24 cellular contexts compared by ENCODE assay signal in the genomic region with DNA sequence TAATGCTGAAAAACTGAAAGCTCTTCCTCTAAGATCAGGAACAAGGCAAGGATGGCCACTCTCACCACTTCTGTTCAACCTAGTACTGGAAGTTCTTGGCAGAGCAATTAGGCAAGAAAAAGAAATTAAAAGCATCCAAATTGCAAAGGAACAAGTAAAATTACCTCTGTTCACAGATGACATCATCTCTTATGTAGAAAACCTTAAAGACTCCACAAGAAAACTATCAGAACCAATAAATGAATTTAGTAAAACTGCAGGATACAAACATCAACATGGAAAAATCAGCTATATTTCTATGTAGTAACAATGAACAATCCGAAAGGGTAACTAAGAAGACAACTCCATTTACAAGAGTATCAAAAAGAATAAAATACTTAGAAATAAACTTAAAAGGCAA.
"Had no signal": no experiment of that assay in that cellular context is flagged by ENCODE, and none has a peak within 500 bp of the region (broad histone marks: within the 10 kb centered on the region; RNA-seq: fewer than 3 reads in every experiment).

No MANE protein-coding gene starts in this region.

- H3K27me3 ChIP-seq: MG63, SJSA1 had no signal

- H3K4me1 ChIP-seq: SJSA1 had no signal

- H3K4me3 ChIP-seq: MG63, SJSA1, SK-N-MC had no signal

- H3K9me3 ChIP-seq: MG63, SJSA1 had no signal

- H3K36me3 ChIP-seq: MG63, SJSA1 had no signal

- FAIRE-seq: HTR-8/SVneo, RCC 7860 had no signal

- H3K27ac ChIP-seq: HL-60, SJSA1, SK-N-MC had no signal

- DNase-seq: KBM-7, MG63, NCI-H1092, NCI-H1105 treated with DMSO at 0.1 percent for 48 hours, NCI-H1417 treated with DMSO at 0.1 percent for 48 hours, NCI-H146, NCI-H1694 treated with DMSO at 0.1 percent for 48 hours, NCI-H1930, NCI-H2081 treated with DMSO at 0.1 percent for 48 hours, NCI-H2171, NCI-H226, NCI-H446, NCI-H510A, NCI-H524 treated with DMSO at 0.1 percent for 48 hours, NCI-H69, NCI-H774, Right ventricle myocardium superior, RPMI8226, SIG-M5 had no signal
